In the genomic region with DNA sequence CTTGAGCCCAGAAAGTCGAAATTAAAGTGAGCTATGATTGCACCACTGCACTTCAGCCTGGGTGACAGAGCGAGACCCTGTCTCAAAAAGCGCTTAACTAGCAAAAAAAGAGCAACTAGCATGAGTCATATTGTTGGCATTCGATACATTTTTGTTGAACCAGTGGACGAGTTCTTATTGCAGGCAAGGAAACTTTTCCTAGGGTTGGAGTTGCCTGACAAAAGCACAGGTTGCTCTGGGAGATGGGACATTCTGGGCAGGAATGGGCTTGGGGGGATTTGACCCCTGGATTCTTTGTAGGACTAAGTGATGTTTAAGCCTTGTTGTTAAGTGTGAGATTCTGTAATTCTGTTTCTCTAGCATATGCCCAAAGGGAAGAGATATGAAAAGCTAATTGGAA, we compare ENCODE assay signal across 1 cellular context.
TF ChIP-seq lines count a peak whose summit lies in the region.

No MANE protein-coding gene starts in this region.

TF ChIP-seq in HepG2, 621 proteins besides CTCF, POLR2A, EP300 and RAD21 (continued from another document):
- TF ChIP-seq, protein P1, sequence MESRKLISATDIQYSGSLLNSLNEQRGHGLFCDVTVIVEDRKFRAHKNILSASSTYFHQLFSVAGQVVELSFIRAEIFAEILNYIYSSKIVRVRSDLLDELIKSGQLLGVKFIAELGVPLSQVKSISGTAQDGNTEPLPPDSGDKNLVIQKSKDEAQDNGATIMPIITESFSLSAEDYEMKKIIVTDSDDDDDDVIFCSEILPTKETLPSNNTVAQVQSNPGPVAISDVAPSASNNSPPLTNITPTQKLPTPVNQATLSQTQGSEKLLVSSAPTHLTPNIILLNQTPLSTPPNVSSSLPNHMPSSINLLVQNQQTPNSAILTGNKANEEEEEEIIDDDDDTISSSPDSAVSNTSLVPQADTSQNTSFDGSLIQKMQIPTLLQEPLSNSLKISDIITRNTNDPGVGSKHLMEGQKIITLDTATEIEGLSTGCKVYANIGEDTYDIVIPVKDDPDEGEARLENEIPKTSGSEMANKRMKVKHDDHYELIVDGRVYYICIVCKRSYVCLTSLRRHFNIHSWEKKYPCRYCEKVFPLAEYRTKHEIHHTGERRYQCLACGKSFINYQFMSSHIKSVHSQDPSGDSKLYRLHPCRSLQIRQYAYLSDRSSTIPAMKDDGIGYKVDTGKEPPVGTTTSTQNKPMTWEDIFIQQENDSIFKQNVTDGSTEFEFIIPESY (CRISPR knock-in tag; IDR thresholded peaks at IDR 0.05) = no peak
